ENCODE assay signal across 15 cellular contexts in the genomic region with DNA sequence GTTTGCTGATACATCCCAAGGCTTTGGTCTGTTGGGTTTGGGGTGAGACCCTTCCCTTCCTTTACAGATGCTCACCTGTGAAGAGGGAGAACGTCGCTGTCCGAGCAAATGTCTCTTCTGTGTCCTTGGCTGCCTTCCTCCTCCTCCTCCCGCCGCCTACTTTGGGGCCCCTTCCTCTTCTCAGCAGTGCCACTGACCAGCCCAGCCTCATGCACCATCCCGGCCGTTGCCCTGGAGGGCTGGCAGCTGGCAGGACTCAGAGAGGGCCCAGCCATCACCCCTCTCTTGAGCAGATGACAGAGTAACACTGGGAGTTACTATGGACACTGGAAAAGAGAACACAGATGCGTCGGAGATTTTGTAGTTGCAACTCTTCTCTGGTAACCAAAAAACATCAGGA.
A peak's percentile ranks its signal among the peaks of the same experiment; 100 is the strongest.
DNase-seq lines count a peak whose midpoint lies in the region; ATAC-seq and TF ChIP-seq lines count a peak whose summit lies in the region.
"Had no signal": no experiment of that assay in that cellular context is flagged by ENCODE, and none has a peak within 500 bp of the region (broad histone marks: within the 10 kb centered on the region; RNA-seq: fewer than 3 reads in every experiment).

No MANE protein-coding gene starts in this region.

- H3K36me3 ChIP-seq in osteoblast (ENCODE audit: insufficient read depth, low read length) = no peaks in the 10 kb centered on the region
- peaks cover 0 to 20% (median 0%) of the 10 kb centered on the region in 3 donors for H3K36me3 ChIP-seq in tibial nerve
- H3K36me3 ChIP-seq: BE2C had no signal

- H3K4me1 Mint-ChIP-seq in chondrocyte (ENCODE audit: low read depth) = peaks cover 22% of the 10 kb centered on the region
- H3K4me1 Mint-ChIP-seq in activated CD8-positive, alpha-beta memory T cell treated with anti-CD3 and anti-CD28 coated beads, Interleukin-2, amount 10 ng/mL, durations not matched to agents 7 days and 5 days = no peaks in the 10 kb centered on the region
- H3K4me1 Mint-ChIP-seq: CD4-positive, alpha-beta memory T cell had no signal

- no peak overlapping the region for H3K4me2 ChIP-seq in osteoblast (ENCODE audit: insufficient read depth, low read length)
- H3K4me2 ChIP-seq: A549 had no signal

- no peak overlapping the region for H3K4me3 Mint-ChIP-seq in chondrocyte (ENCODE audit: unreplicated experiment)
- H3K4me3 Mint-ChIP-seq in activated CD8-positive, alpha-beta memory T cell treated with anti-CD3 and anti-CD28 coated beads, Interleukin-2, amount 10 ng/mL, durations not matched to agents 7 days and 5 days = no peak overlapping the region
- H3K4me3 Mint-ChIP-seq: CD4-positive, alpha-beta memory T cell had no signal

- DNase-seq in chondrocyte (ENCODE audit: low spot score) = no peak
- peak; percentile 41 for DNase-seq in medulla oblongata (ENCODE audit: extremely low spot score)
- DNase-seq in osteoblast (ENCODE audit: insufficient read length, low spot score, missing footprints) = peak; percentile 15
- no peak for DNase-seq in activated CD8-positive, alpha-beta memory T cell treated with anti-CD3 and anti-CD28 coated beads, Interleukin-2, amount 10 ng/mL, durations not matched to agents 7 days and 5 days
- no peak for DNase-seq in tibial nerve (ENCODE audit: low spot score in 2 of 2)
- DNase-seq: BE2C; CD4-positive, alpha-beta memory T cell; DMS79; GM23248; IMR-90 had no signal

- H3K79me2 ChIP-seq in osteoblast (ENCODE audit: insufficient read depth, low read length) = no peaks in the 10 kb centered on the region

- no peak for TF ChIP-seq POLR2A in tibial nerve (IDR thresholded peaks at IDR 0.05)

- H3K4me3 ChIP-seq in osteoblast (ENCODE audit: insufficient read depth, low read length) (no peak overlapping the region), tibial nerve (no peak overlapping the region)
- H3K4me3 ChIP-seq: A549, GM12878, GM23248 had no signal

- H4K20me1 ChIP-seq in osteoblast (ENCODE audit: insufficient read depth, low read length) = no peaks in the 10 kb centered on the region

- TF ChIP-seq EP300 in tibial nerve (IDR thresholded peaks at IDR 0.05) = no peak

- peaks cover 5% of the 10 kb centered on the region for H3K27me3 Mint-ChIP-seq in chondrocyte (ENCODE audit: low read depth)
- H3K27me3 Mint-ChIP-seq in activated CD8-positive, alpha-beta memory T cell treated with anti-CD3 and anti-CD28 coated beads, Interleukin-2, amount 10 ng/mL, durations not matched to agents 7 days and 5 days = no peaks in the 10 kb centered on the region
- H3K27me3 Mint-ChIP-seq: CD4-positive, alpha-beta memory T cell had no signal

- no peaks in the 10 kb centered on the region for H3K9me3 ChIP-seq in osteoblast (ENCODE audit: low read depth, low read length)
- H3K9me3 ChIP-seq in tibial nerve = peaks cover 0 to 9% (median 0%) of the 10 kb centered on the region in 4 donors
- H3K9me3 ChIP-seq: A549, BE2C had no signal

- H3K27ac ChIP-seq in osteoblast (ENCODE audit: low read depth, low read length) (no peak overlapping the region), tibial nerve (no peak overlapping the region)
- H3K27ac ChIP-seq: A549, C4-2B, GM23248 had no signal

- CTCF ChIA-PET in activated CD8-positive, alpha-beta memory T cell treated with anti-CD3 and anti-CD28 coated beads, Interleukin-2, amount 10 ng/mL, durations not matched to agents 7 days and 5 days (lab: Charles Lee) = no interaction called here

- peaks cover 11% of the 10 kb centered on the region for H3K27me3 ChIP-seq in osteoblast (ENCODE audit: insufficient read depth, low read length)
- H3K27me3 ChIP-seq in tibial nerve = no peaks in the 10 kb centered on the region
- H3K27me3 ChIP-seq: BE2C had no signal

- TF ChIP-seq CTCF in chondrocyte (IDR thresholded peaks at IDR 0.05) (no peak), osteoblast (IDR thresholded peaks at IDR 0.05; ENCODE audit: extremely low read depth, low read depth, low read length) (no peak), tibial nerve (IDR thresholded peaks at IDR 0.05) (no peak)

- H3K4me1 ChIP-seq in osteoblast (ENCODE audit: insufficient read depth, low read length) (peaks cover 16% of the 10 kb centered on the region), tibial nerve (peaks cover 0 to 43% (median 13%) of the 10 kb centered on the region in 4 donors)
- H3K4me1 ChIP-seq: A549 had no signal

- WGBS in tibial nerve, 2 donors = 90 to 95% methylated on average over 9 of the region's 9 CpGs

- no peaks in the 10 kb centered on the region for H3K36me3 Mint-ChIP-seq in chondrocyte (ENCODE audit: low read depth)
- no peaks in the 10 kb centered on the region for H3K36me3 Mint-ChIP-seq in activated CD8-positive, alpha-beta memory T cell treated with anti-CD3 and anti-CD28 coated beads, Interleukin-2, amount 10 ng/mL, durations not matched to agents 7 days and 5 days
- H3K36me3 Mint-ChIP-seq: CD4-positive, alpha-beta memory T cell had no signal

- H3K9me3 Mint-ChIP-seq in chondrocyte (ENCODE audit: low read depth) = no peaks in the 10 kb centered on the region
- no peaks in the 10 kb centered on the region for H3K9me3 Mint-ChIP-seq in activated CD8-positive, alpha-beta memory T cell treated with anti-CD3 and anti-CD28 coated beads, Interleukin-2, amount 10 ng/mL, durations not matched to agents 7 days and 5 days (ENCODE audit: low read depth)

- peak overlapping the region; percentile 61 for H3K27ac Mint-ChIP-seq in chondrocyte (ENCODE audit: unreplicated experiment)
- H3K27ac Mint-ChIP-seq in activated CD8-positive, alpha-beta memory T cell treated with anti-CD3 and anti-CD28 coated beads, Interleukin-2, amount 10 ng/mL, durations not matched to agents 7 days and 5 days = no peak overlapping the region
- H3K27ac Mint-ChIP-seq: CD4-positive, alpha-beta memory T cell had no signal

- H2AFZ ChIP-seq in osteoblast (ENCODE audit: low read length) = no peak overlapping the region
- H2AFZ ChIP-seq: GM23248 had no signal

- ATAC-seq in HG03565 (IDR thresholded peaks at IDR 0.05; ENCODE audit: unreplicated experiment) (no peak), GM18873 (IDR thresholded peaks at IDR 0.05; ENCODE audit: low FRiP score, unreplicated experiment) (no peak)
- ATAC-seq in activated CD8-positive, alpha-beta memory T cell treated with anti-CD3 and anti-CD28 coated beads, Interleukin-2, amount 10 ng/mL, durations not matched to agents 7 days and 5 days = no peak
- ATAC-seq: A549, GM12878 had no signal

Comparison
In these comparisons a context has a peak if more than half of its experiments do, and no peak if none do; other contexts are left out.
1. DNase-seq: peak in medulla oblongata (single experiment) and osteoblast (single experiment); none in chondrocyte (single experiment), activated CD8-positive, alpha-beta memory T cell treated with anti-CD3 and anti-CD28 coated beads, Interleukin-2, amount 10 ng/mL, durations not matched to agents 7 days and 5 days (single experiment) and tibial nerve (0 of 2).